8 cellular contexts compared by ENCODE assay signal in genomic region chr5:34538026-34538672, GRCh38.
DNase-seq lines count a peak whose midpoint lies in the region; ATAC-seq and TF ChIP-seq lines count a peak whose summit lies in the region.

No MANE protein-coding gene starts in this region.

- H3K36me3 Mint-ChIP-seq in activated T-cell treated with anti-CD3 and anti-CD28 coated beads, Interleukin-2, amount 50 U/mL, for 72 hours (ENCODE audit: insufficient read depth in 2 of 2): no peaks in the 10 kb centered on the region
- no peaks in the 10 kb centered on the region for H3K36me3 Mint-ChIP-seq in activated T-cell treated with anti-CD3 and anti-CD28 coated beads, Interleukin-2, amount 50 U/mL, for 24 hours (ENCODE audit: low read depth)
- H3K36me3 Mint-ChIP-seq in naive thymus-derived CD8-positive, alpha-beta T cell: no peaks in the 10 kb centered on the region

- peak in 1 of 2 donors; percentile 35 for ATAC-seq in activated T-cell treated with anti-CD3 and anti-CD28 coated beads, Interleukin-2, amount 50 U/mL, for 72 hours (replicated peaks in 1 of 2)
- ATAC-seq in stimulated activated naive CD8-positive, alpha-beta T cell treated with anti-CD3 and anti-CD28 coated beads, Interleukin-15, amount 100 ng/mL, for 72 hours: peak; percentile 37
- no peak for ATAC-seq in naive thymus-derived CD8-positive, alpha-beta T cell
- no peak for ATAC-seq in GM18868 (IDR thresholded peaks at IDR 0.05; ENCODE audit: unreplicated experiment)

- TF ChIP-seq CTCF in PC-9 (conservative IDR thresholded peaks at IDR 0.05): peak; percentile 52
- TF ChIP-seq CTCF in foreskin fibroblast (IDR thresholded peaks at IDR 0.05; ENCODE audit: low read depth, low read length): peak; percentile 26

- H3K79me2 ChIP-seq in PC-9 (ENCODE audit: low read depth): no peaks in the 10 kb centered on the region

- no peak overlapping the region for H3K4me2 ChIP-seq in PC-9

- no peak overlapping the region for H2AFZ ChIP-seq in PC-9

- peaks cover 30% of the 10 kb centered on the region for H3K4me1 ChIP-seq in PC-9 (replicated peaks; ENCODE audit: insufficient read depth)

- intact Hi-C loops in PC-9 (cut with micrococcal nuclease; ENCODE audit: unreplicated experiment): no loop called here

- no peak overlapping the region for H3K27ac Mint-ChIP-seq in activated T-cell treated with anti-CD3 and anti-CD28 coated beads, Interleukin-2, amount 50 U/mL, for 72 hours
- H3K27ac Mint-ChIP-seq in activated T-cell treated with anti-CD3 and anti-CD28 coated beads, Interleukin-2, amount 50 U/mL, for 24 hours: no peak overlapping the region
- no peak overlapping the region for H3K27ac Mint-ChIP-seq in stimulated activated naive CD8-positive, alpha-beta T cell treated with anti-CD3 and anti-CD28 coated beads, Interleukin-15, amount 100 ng/mL, for 72 hours
- no peak overlapping the region for H3K27ac Mint-ChIP-seq in naive thymus-derived CD8-positive, alpha-beta T cell

- peaks cover 33% of the 10 kb centered on the region for H3K27me3 Mint-ChIP-seq in activated T-cell treated with anti-CD3 and anti-CD28 coated beads, Interleukin-2, amount 50 U/mL, for 72 hours (ENCODE audit: low read depth)
- peaks cover 42% of the 10 kb centered on the region for H3K27me3 Mint-ChIP-seq in activated T-cell treated with anti-CD3 and anti-CD28 coated beads, Interleukin-2, amount 50 U/mL, for 24 hours
- H3K27me3 Mint-ChIP-seq in stimulated activated naive CD8-positive, alpha-beta T cell treated with anti-CD3 and anti-CD28 coated beads, Interleukin-15, amount 100 ng/mL, for 72 hours: peaks cover 41% of the 10 kb centered on the region
- peaks cover 14 to 39% (median 34%) of the 10 kb centered on the region in 5 donors for H3K27me3 Mint-ChIP-seq in naive thymus-derived CD8-positive, alpha-beta T cell

- H3K4me3 Mint-ChIP-seq in activated T-cell treated with anti-CD3 and anti-CD28 coated beads, Interleukin-2, amount 50 U/mL, for 72 hours: no peak overlapping the region
- H3K4me3 Mint-ChIP-seq in activated T-cell treated with anti-CD3 and anti-CD28 coated beads, Interleukin-2, amount 50 U/mL, for 24 hours: no peak overlapping the region
- H3K4me3 Mint-ChIP-seq in stimulated activated naive CD8-positive, alpha-beta T cell treated with anti-CD3 and anti-CD28 coated beads, Interleukin-15, amount 100 ng/mL, for 72 hours: no peak overlapping the region
- no peak overlapping the region for H3K4me3 Mint-ChIP-seq in naive thymus-derived CD8-positive, alpha-beta T cell

- no TSS peak for BruUV-seq in PC-9 (replicated peaks; lab: Mats Ljungman, UMichigan)

- H3K4me1 Mint-ChIP-seq in activated T-cell treated with anti-CD3 and anti-CD28 coated beads, Interleukin-2, amount 50 U/mL, for 72 hours (ENCODE audit: low read depth): peaks cover 43% of the 10 kb centered on the region
- peaks cover 49% of the 10 kb centered on the region for H3K4me1 Mint-ChIP-seq in activated T-cell treated with anti-CD3 and anti-CD28 coated beads, Interleukin-2, amount 50 U/mL, for 24 hours (ENCODE audit: low read depth)
- peaks cover 32% of the 10 kb centered on the region for H3K4me1 Mint-ChIP-seq in stimulated activated naive CD8-positive, alpha-beta T cell treated with anti-CD3 and anti-CD28 coated beads, Interleukin-15, amount 100 ng/mL, for 72 hours
- no peaks in the 10 kb centered on the region for H3K4me1 Mint-ChIP-seq in naive thymus-derived CD8-positive, alpha-beta T cell

- CTCF ChIA-PET in PC-9 (lab: Charles Lee): interaction anchor here (0.6 kb wide), 1 partner anchor 81 kb away, joined by 3 read pairs; no protein-coding TSS in a partner anchor

- H3K27ac ChIP-seq in PC-9: no peak overlapping the region

- no peaks in the 10 kb centered on the region for H3K27me3 ChIP-seq in PC-9 (ENCODE audit: insufficient read depth, low read depth)

- peaks cover 14% of the 10 kb centered on the region; the same call in 1 of the 2 replicates for H3K9me3 ChIP-seq in PC-9 (ENCODE audit: insufficient read depth, low read depth)

- H3K4me3 ChIP-seq in PC-9: no peak overlapping the region
- H3K4me3 ChIP-seq in foreskin fibroblast (ENCODE audit: low read depth in 1 of 2, low read length in 2 of 2): no peak overlapping the region

- no peaks in the 10 kb centered on the region for H4K20me1 ChIP-seq in PC-9 (ENCODE audit: insufficient read depth)

- DNase-seq in activated T-cell treated with anti-CD3 and anti-CD28 coated beads, Interleukin-2, amount 50 U/mL, for 72 hours: peak; percentile 31 to 49
- no peak for DNase-seq in activated T-cell treated with anti-CD3 and anti-CD28 coated beads, Interleukin-2, amount 50 U/mL, for 24 hours
- DNase-seq in PC-9 (no peak), foreskin fibroblast (peak in 1 of 2 donors; percentile 62), 8988T (no peak)
- DNase-seq in stimulated activated naive CD8-positive, alpha-beta T cell treated with anti-CD3 and anti-CD28 coated beads, Interleukin-15, amount 100 ng/mL, for 72 hours: no peak
- DNase-seq in naive thymus-derived CD8-positive, alpha-beta T cell: no peak

- H3F3A ChIP-seq in PC-9 (ENCODE audit: insufficient read depth, low read depth): peaks cover 13% of the 10 kb centered on the region; the same call in 1 of the 2 replicates

- H3K9me2 ChIP-seq in PC-9 (ENCODE audit: insufficient read depth): no peaks in the 10 kb centered on the region

- H3K9me3 Mint-ChIP-seq in activated T-cell treated with anti-CD3 and anti-CD28 coated beads, Interleukin-2, amount 50 U/mL, for 72 hours: no peaks in the 10 kb centered on the region
- H3K9me3 Mint-ChIP-seq in activated T-cell treated with anti-CD3 and anti-CD28 coated beads, Interleukin-2, amount 50 U/mL, for 24 hours: peaks cover 2% of the 10 kb centered on the region
- H3K9me3 Mint-ChIP-seq in stimulated activated naive CD8-positive, alpha-beta T cell treated with anti-CD3 and anti-CD28 coated beads, Interleukin-15, amount 100 ng/mL, for 72 hours: peaks cover 0 to 6% of the 10 kb centered on the region in 2 donors
- H3K9me3 Mint-ChIP-seq in naive thymus-derived CD8-positive, alpha-beta T cell: peaks cover 0 to 10% (median 4%) of the 10 kb centered on the region in 9 donors

- no peaks in the 10 kb centered on the region for H3K36me3 ChIP-seq in PC-9 (ENCODE audit: low read depth)

- POLR2A ChIA-PET in PC-9 (lab: Charles Lee; ENCODE audit: unreplicated experiment): interaction anchor here (0.6 to 0.7 kb wide), 2 partner anchors 48 to 87 kb away, joined by 3 read pairs; no protein-coding TSS in a partner anchor
- POLR2A ChIA-PET in naive thymus-derived CD8-positive, alpha-beta T cell (lab: Charles Lee): no interaction called here

Comparison
In these comparisons a context has a peak if more than half of its experiments do, and no peak if none do; other contexts are left out.
1. DNase-seq: peak in activated T-cell treated with anti-CD3 and anti-CD28 coated beads, Interleukin-2, amount 50 U/mL, for 72 hours (2 of 2); none in activated T-cell treated with anti-CD3 and anti-CD28 coated beads, Interleukin-2, amount 50 U/mL, for 24 hours (single experiment), PC-9 (0 of 2), stimulated activated naive CD8-positive, alpha-beta T cell treated with anti-CD3 and anti-CD28 coated beads, Interleukin-15, amount 100 ng/mL, for 72 hours (0 of 2), naive thymus-derived CD8-positive, alpha-beta T cell (0 of 10) and 8988T (single experiment).